Comparison of ENCODE assay signal across 13 cellular contexts in genomic region chr16:59067207-59067606, GRCh38.
A peak's percentile ranks its signal among the peaks of the same experiment; 100 is the strongest.
DNase-seq lines count a peak whose midpoint lies in the region; ATAC-seq and TF ChIP-seq lines count a peak whose summit lies in the region.
"Had no signal": no experiment of that assay in that cellular context is flagged by ENCODE, and none has a peak within 500 bp of the region (broad histone marks: within the 10 kb centered on the region; RNA-seq: fewer than 3 reads in every experiment).

No MANE protein-coding gene starts in this region.

- DNase-seq in SIG-M5 treated with dmso at 0.1 percent for 504 hours (lab: John Stamatoyannopoulos, UW; ENCODE audit: unreplicated experiment) (peak; percentile 38), SIG-M5 (lab: John Stamatoyannopoulos, UW) (no peak), SJCRH30 (peak; percentile 8 to 23), glomerular endothelial cell (ENCODE audit: extremely low read depth, low read depth, low spot score) (peak; percentile 73), transverse colon (peak; percentile 8), NCI-H2171 (lab: John Stamatoyannopoulos, UW) (no peak)
- no peak for DNase-seq in activated naive CD4-positive, alpha-beta T cell treated with anti-CD3 and anti-CD28 coated beads, Interleukin-2, amount 50 U/mL, for 72 hours (ENCODE audit: low spot score in 2 of 2)
- DNase-seq: activated naive CD4-positive, alpha-beta T cell; DMS 273 treated with DMSO at 0.1 percent for 48 hours; NCI-H1694 had no signal

- peaks cover 13 to 23% of the 10 kb centered on the region in 2 donors for H3K9me3 Mint-ChIP-seq in activated naive CD4-positive, alpha-beta T cell treated with anti-CD3 and anti-CD28 coated beads, Interleukin-2, amount 50 U/mL, for 72 hours

- H3K27ac ChIP-seq in SJCRH30 (no peak overlapping the region), transverse colon (no peak overlapping the region)
- H3K27ac ChIP-seq: cardiac muscle cell, esophagus muscularis mucosa had no signal

- H3K4me3 ChIP-seq in SJCRH30 (no peak overlapping the region), transverse colon (no peak overlapping the region)
- H3K4me3 ChIP-seq: cardiac muscle cell, esophagus muscularis mucosa had no signal

- in situ Hi-C loops in transverse colon (cut with MboI; ENCODE audit: low pct_ligation_motif_present in 1 of 4, low pct_unique_long_range_greater_than_20kb in 1 of 4, low sequenced_read_pairs in 3 of 4) = no loop called here

- H3K27me3 ChIP-seq in SJCRH30 (no peaks in the 10 kb centered on the region), transverse colon (no peaks in the 10 kb centered on the region)
- H3K27me3 ChIP-seq: cardiac muscle cell, esophagus muscularis mucosa had no signal

- peak overlapping the region in 1 of 2 donors; percentile 18 for H3K27ac Mint-ChIP-seq in activated naive CD4-positive, alpha-beta T cell treated with anti-CD3 and anti-CD28 coated beads, Interleukin-2, amount 50 U/mL, for 72 hours

- intact Hi-C loops in transverse colon (cut with DNase I; ENCODE audit: low total_unique reads) = no loop called here

- H3K9me3 ChIP-seq in SJCRH30 (replicated peaks) (0 out of 2 replicates have a peak, but pooled peaks cover 4% of the 10 kb centered on the region), transverse colon (peaks cover 0 to 7% of the 10 kb centered on the region in 2 donors)

- H3K36me3 Mint-ChIP-seq in activated naive CD4-positive, alpha-beta T cell treated with anti-CD3 and anti-CD28 coated beads, Interleukin-2, amount 50 U/mL, for 72 hours = no peaks in the 10 kb centered on the region

- no peaks in the 10 kb centered on the region for H3K36me3 ChIP-seq in SJCRH30
- H3K36me3 ChIP-seq in transverse colon = no peaks in the 10 kb centered on the region
- H3K36me3 ChIP-seq: cardiac muscle cell, esophagus muscularis mucosa had no signal

- WGBS in transverse colon (ENCODE audit: low coverage in 1 of 2), 2 donors = 37% methylated on average over 1 of the region's 1 CpG; no CpG with 5 or more reads in 1 of the 2 donors

- no peak for TF ChIP-seq CTCF in transverse colon (IDR thresholded peaks at IDR 0.05)

- no peak for ATAC-seq in HG03196 (IDR thresholded peaks at IDR 0.05; ENCODE audit: unreplicated experiment)
- ATAC-seq in activated naive CD4-positive, alpha-beta T cell treated with anti-CD3 and anti-CD28 coated beads, Interleukin-2, amount 50 U/mL, for 72 hours = no peak

- no peak for TF ChIP-seq POLR2A in transverse colon (IDR thresholded peaks at IDR 0.05)

- H3K4me1 ChIP-seq in SJCRH30 (peaks cover 6% of the 10 kb centered on the region), transverse colon (no peaks in the 10 kb centered on the region)
- H3K4me1 ChIP-seq: esophagus muscularis mucosa had no signal

- TF ChIP-seq EP300 in transverse colon (IDR thresholded peaks at IDR 0.05; ENCODE audit: low read depth) = no peak

Comparison
In these comparisons a context has a peak if more than half of its experiments do, and no peak if none do; other contexts are left out.
1. DNase-seq: peak in SIG-M5 treated with dmso at 0.1 percent for 504 hours (single experiment), SJCRH30 (2 of 2), glomerular endothelial cell (single experiment) and transverse colon (single experiment); none in SIG-M5 (single experiment), NCI-H2171 (single experiment) and activated naive CD4-positive, alpha-beta T cell treated with anti-CD3 and anti-CD28 coated beads, Interleukin-2, amount 50 U/mL, for 72 hours (0 of 2).